In genomic region chr2:168149431-168149830, GRCh38 we compare ENCODE assay signal across 1 cellular context.
TF ChIP-seq lines count a peak whose summit lies in the region.

No MANE protein-coding gene starts in this region.

TF ChIP-seq in HepG2, 621 proteins besides CTCF, POLR2A, EP300 and RAD21 (continued from another document and continues in another):
- TF ChIP-seq ZC3H13 (CRISPR knock-in tag; IDR thresholded peaks at IDR 0.05) = no peak
- TF ChIP-seq XBP1 (CRISPR knock-in tag; IDR thresholded peaks at IDR 0.05) = no peak
- TF ChIP-seq RBM22 (optimal IDR thresholded peaks at IDR 0.05; ENCODE audit: low read length) = no peak
- TF ChIP-seq ZNF282 (IDR thresholded peaks at IDR 0.05; ENCODE audit: partially characterized antibody) = no peak
- no peak for TF ChIP-seq E2F1 (CRISPR knock-in tag; IDR thresholded peaks at IDR 0.05)
- TF ChIP-seq ZNF232 (CRISPR knock-in tag; IDR thresholded peaks at IDR 0.05; ENCODE audit: borderline replicate concordance) = no peak
- TF ChIP-seq ZNF292 (CRISPR knock-in tag; IDR thresholded peaks at IDR 0.05; ENCODE audit: borderline replicate concordance, low read depth) = no peak
- no peak for TF ChIP-seq MIXL1 (CRISPR knock-in tag; IDR thresholded peaks at IDR 0.05)
- TF ChIP-seq BRD4 (CRISPR knock-in tag; IDR thresholded peaks at IDR 0.05) = no peak
- TF ChIP-seq THRA (CRISPR knock-in tag; IDR thresholded peaks at IDR 0.05; ENCODE audit: borderline replicate concordance) = no peak; the same call in 1 of the 2 replicates
- no peak for TF ChIP-seq NR3C1 (CRISPR knock-in tag; IDR thresholded peaks at IDR 0.05)
- TF ChIP-seq HOXA9 (CRISPR knock-in tag; IDR thresholded peaks at IDR 0.05; ENCODE audit: borderline replicate concordance) = no peak
- no peak for TF ChIP-seq TEF (CRISPR knock-in tag; IDR thresholded peaks at IDR 0.05)
- TF ChIP-seq ZNF652 (CRISPR knock-in tag; IDR thresholded peaks at IDR 0.05; ENCODE audit: borderline replicate concordance, low read depth) = peak; percentile 99
- TF ChIP-seq FOXP1 (IDR thresholded peaks at IDR 0.05) = no peak
- TF ChIP-seq FOXP1 (CRISPR knock-in tag; IDR thresholded peaks at IDR 0.05) = 0 out of 2 replicates have a peak, but pooled peaks have one; percentile 9
- no peak for TF ChIP-seq RAD51 (IDR thresholded peaks at IDR 0.05; ENCODE audit: borderline replicate concordance)
- TF ChIP-seq GATAD2A (CRISPR knock-in tag; IDR thresholded peaks at IDR 0.05) = peak; percentile 80
- no peak for TF ChIP-seq POGK (CRISPR knock-in tag; conservative IDR thresholded peaks at IDR 0.05)
- no peak; the same call in 1 of the 2 replicates for TF ChIP-seq NFIC (IDR thresholded peaks at IDR 0.05; ENCODE audit: low read length)
- no peak for TF ChIP-seq AFF4 (CRISPR knock-in tag; IDR thresholded peaks at IDR 0.05)
- TF ChIP-seq ZNF615 (CRISPR knock-in tag; IDR thresholded peaks at IDR 0.05; ENCODE audit: borderline replicate concordance) = no peak
- TF ChIP-seq ZNF646 (CRISPR knock-in tag; IDR thresholded peaks at IDR 0.05) = no peak
- TF ChIP-seq CEBPG (CRISPR knock-in tag; IDR thresholded peaks at IDR 0.05) = peak; percentile 95
- TF ChIP-seq ZSCAN22 (CRISPR knock-in tag; IDR thresholded peaks at IDR 0.05) = no peak
- no peak for TF ChIP-seq NR2F1 (CRISPR knock-in tag; IDR thresholded peaks at IDR 0.05)
- TF ChIP-seq ZBTB7A (CRISPR knock-in tag; IDR thresholded peaks at IDR 0.05) = no peak
- no peak for TF ChIP-seq SAP130 (CRISPR knock-in tag; IDR thresholded peaks at IDR 0.05; ENCODE audit: low read depth)
- no peak for TF ChIP-seq ZNF709 (CRISPR knock-in tag; IDR thresholded peaks at IDR 0.05)
- TF ChIP-seq RFX1 (IDR thresholded peaks at IDR 0.05) = no peak
- no peak for TF ChIP-seq ZNF367 (CRISPR knock-in tag; IDR thresholded peaks at IDR 0.05; ENCODE audit: borderline replicate concordance)
- no peak for TF ChIP-seq NR2C2 (CRISPR knock-in tag; IDR thresholded peaks at IDR 0.05; ENCODE audit: borderline replicate concordance)
- TF ChIP-seq NPAS2 (CRISPR knock-in tag; IDR thresholded peaks at IDR 0.05; ENCODE audit: borderline replicate concordance) = no peak
- TF ChIP-seq ATF4 (CRISPR knock-in tag; IDR thresholded peaks at IDR 0.05) = peak in 1 of 2 experiments; percentile 93; a peak in 2 of 4 replicates
- TF ChIP-seq LCORL (IDR thresholded peaks at IDR 0.05) = peak; percentile 40; the same call in 1 of the 2 replicates
- peak; percentile 34; the same call in 1 of the 2 replicates for TF ChIP-seq LCORL (CRISPR knock-in tag; IDR thresholded peaks at IDR 0.05)
- TF ChIP-seq SRSF1 (optimal IDR thresholded peaks at IDR 0.05; ENCODE audit: low read depth, low read length) = no peak
- no peak for TF ChIP-seq GMEB2 (CRISPR knock-in tag; IDR thresholded peaks at IDR 0.05; ENCODE audit: low read depth)
- TF ChIP-seq ZNF331 (CRISPR knock-in tag; IDR thresholded peaks at IDR 0.05) = peak; percentile 28; the same call in 1 of the 2 replicates
- TF ChIP-seq ZNF660 (CRISPR knock-in tag; IDR thresholded peaks at IDR 0.05; ENCODE audit: borderline replicate concordance, low read depth) = no peak
- TF ChIP-seq TFDP2 (CRISPR knock-in tag; IDR thresholded peaks at IDR 0.05) = no peak
- TF ChIP-seq JUNB (CRISPR knock-in tag; IDR thresholded peaks at IDR 0.05; ENCODE audit: borderline replicate concordance) = no peak
